Comparison of ENCODE assay signal across 8 cellular contexts in genomic region chr10:6088721-6089333, GRCh38. TPM values are rescaled to one million over a fixed set of nuclear protein-coding genes. Genes with fewer than 3 reads are reported as not detected.
A peak's percentile ranks its signal among the peaks of the same experiment; 100 is the strongest.
DNase-seq lines count a peak whose midpoint lies in the region; ATAC-seq and TF ChIP-seq lines count a peak whose summit lies in the region.

Gene RBM17 (plus strand): TSS chr10:6089034. CDS start chr10:6097066, 8,032 bp downstream.

- H3K4me3 ChIP-seq in right lobe of liver = peak within 1 kb of the TSS; percentile 81 to 90 (median 87)

- TF ChIP-seq CTCF in CD4-positive, alpha-beta T cell (IDR thresholded peaks at IDR 0.05) = peak; percentile 100
- TF ChIP-seq CTCF in right lobe of liver (IDR thresholded peaks at IDR 0.05) = peak; percentile 100

- peak; percentile 94 to 99 (median 97) for DNase-seq in CD4-positive, alpha-beta T cell
- peak; percentile 93 for DNase-seq in NCI-H748 (lab: John Stamatoyannopoulos, UW; ENCODE audit: unreplicated experiment)
- peak; percentile 98 for DNase-seq in activated CD4-positive, alpha-beta T cell treated with anti-CD3 and anti-CD28 coated beads, Interleukin-2, amount 50 U/mL, for 48 hours
- peak; percentile 93 to 98 for DNase-seq in dermis microvascular lymphatic vessel endothelial cell (ENCODE audit: low read depth in 2 of 2)
- DNase-seq in right lobe of liver = peak; percentile 96
- DNase-seq in stimulated activated CD4-positive, alpha-beta T cell treated with anti-CD3 and anti-CD28 coated beads, Interleukin-4, amount 100 ng/mL, for 4 hours = peak; percentile 96 to 97

- no peaks in the 10 kb centered on the region for H3K27me3 ChIP-seq in CD4-positive, alpha-beta T cell (ENCODE audit: control insufficient read depth, insufficient read depth, low read length)
- no peaks in the 10 kb centered on the region for H3K27me3 ChIP-seq in right lobe of liver

- CTCF ChIA-PET in CD4-positive, alpha-beta T cell (lab: Charles Lee) = interaction anchor here (0.9 to 4.9 kb wide), 4 partner anchors 34 to 75 kb away, joined by 3 to 70 read pairs (median 26); no protein-coding TSS in a partner anchor

- H3K4me1 ChIP-seq in right lobe of liver = peaks cover 0 to 9% (median 4%) of the 10 kb centered on the region in 4 donors

- H3K36me3 Mint-ChIP-seq in CD4-positive, alpha-beta T cell (ENCODE audit: low read depth) = peaks cover 12% of the 10 kb centered on the region

- POLR2A ChIA-PET in CD4-positive, alpha-beta T cell (lab: Charles Lee) = interaction anchor here (0.8 to 1.7 kb wide), 4 partner anchors 17 to 112 kb away, joined by 3 to 7 read pairs (median 3); no protein-coding TSS in a partner anchor

- peak within 1 kb of the TSS; percentile 85 for H3K4me3 Mint-ChIP-seq in CD4-positive, alpha-beta T cell

- peak within 1 kb of the TSS; percentile 77 for H3K27ac Mint-ChIP-seq in CD4-positive, alpha-beta T cell

- ATAC-seq in CD4-positive, alpha-beta T cell (ENCODE audit: poor library complexity) = peak; percentile 86
- peak; percentile 88 for ATAC-seq in GM19372 (IDR thresholded peaks at IDR 0.05; ENCODE audit: low read depth, unreplicated experiment)
- peak; percentile 72 for ATAC-seq in HG03558 (IDR thresholded peaks at IDR 0.05; ENCODE audit: extremely low read depth, unreplicated experiment)
- peak; percentile 89 to 96 (median 96) for ATAC-seq in right lobe of liver

- under 1% methylated on average over 9 of the region's 77 CpGs for WGBS in right lobe of liver (ENCODE audit: insufficient coverage, low coverage, low lambda C conversion rate, missing lambda C conversion rate)

- no peaks in the 10 kb centered on the region for H3K27me3 Mint-ChIP-seq in CD4-positive, alpha-beta T cell

- H3K9me3 Mint-ChIP-seq in CD4-positive, alpha-beta T cell = no peaks in the 10 kb centered on the region

- TF ChIP-seq POLR2A in right lobe of liver (IDR thresholded peaks at IDR 0.05) = peak; percentile 86

- H3K4me1 Mint-ChIP-seq in CD4-positive, alpha-beta T cell (ENCODE audit: low read depth) = peaks cover 73% of the 10 kb centered on the region

- intact Hi-C loops in CD4-positive, alpha-beta T cell (cut with DNase I, micrococcal nuclease) = loop anchor here (1.0 to 5.0 kb wide), 6 partner anchors 38 to 318 kb away; partner anchors contain the start of gene FBH1 (in 1 of the 2)
- intact Hi-C loops in right lobe of liver (cut with DNase I) = loop anchor here in 1 of 2 donors (10.0 kb wide), 1 partner anchor 84 kb away; no protein-coding TSS in a partner anchor

- H3K27ac ChIP-seq in CD4-positive, alpha-beta T cell (ENCODE audit: low read depth, low read length) = peak within 1 kb of the TSS; percentile 33
- peak within 1 kb of the TSS; percentile 77 to 88 (median 87) for H3K27ac ChIP-seq in right lobe of liver

- no peaks in the 10 kb centered on the region for H3K9me3 ChIP-seq in CD4-positive, alpha-beta T cell (ENCODE audit: control insufficient read depth, low read length)
- no peaks in the 10 kb centered on the region for H3K9me3 ChIP-seq in right lobe of liver

- H3K36me3 ChIP-seq in right lobe of liver = no peaks in the 10 kb centered on the region

RNA-seq across cellular contexts. Expression of gene RBM17, which starts in this region (rescaled TPM):
- total RNA-seq in CD4-positive, alpha-beta T cell = 100 to 1,000 TPM; 143 to 150 TPM
- total RNA-seq in dermis microvascular lymphatic vessel endothelial cell = 25.9 and 29.5 TPM in 2 replicates
- total RNA-seq in right lobe of liver = 10 to 100 TPM; 11.9 to 40.6 (median 28.1) TPM

Comparison
In these comparisons a context has a peak if more than half of its experiments do, and no peak if none do; other contexts are left out.
1. Peak in every context shown above with its lines: DNase-seq, ATAC-seq, H3K4me3 ChIP-seq and H3K27ac ChIP-seq.